Comparison of ENCODE assay signal across 22 cellular contexts in the genomic region with DNA sequence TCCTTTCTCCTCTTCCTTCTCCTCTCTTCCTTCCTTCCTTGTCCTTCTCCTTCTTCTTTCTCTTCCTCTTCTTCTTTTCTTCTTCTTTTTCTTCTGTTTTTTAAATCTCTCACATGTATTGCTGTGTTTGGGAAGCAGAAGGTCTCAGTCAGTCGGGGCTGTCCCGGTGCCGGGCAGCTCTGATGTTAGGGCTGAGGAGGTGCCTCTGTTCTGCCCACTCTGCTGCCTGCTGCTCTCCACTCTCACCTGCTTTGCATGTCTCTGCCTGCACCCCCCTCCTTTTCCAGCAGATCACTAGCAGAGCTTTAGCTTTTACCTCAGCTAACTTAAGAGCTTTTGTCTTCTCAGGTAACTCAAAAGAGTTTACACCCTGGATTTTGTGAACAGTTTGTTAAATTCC.
"Had no signal": no experiment of that assay in that cellular context is flagged by ENCODE, and none has a peak within 500 bp of the region (broad histone marks: within the 10 kb centered on the region; RNA-seq: fewer than 3 reads in every experiment).

No MANE protein-coding gene starts in this region.

- H3K27me3 Mint-ChIP-seq: activated T-helper 17 cell treated with anti-CD3 and anti-CD28 coated beads, Interleukin-2, amount 50 U/mL, for 72 hours; T-cell had no signal

- H3K36me3 Mint-ChIP-seq: T-cell had no signal

- H3K27ac Mint-ChIP-seq: activated T-helper 17 cell treated with anti-CD3 and anti-CD28 coated beads, Interleukin-2, amount 50 U/mL, for 72 hours; T-cell had no signal

- ATAC-seq: activated T-helper 17 cell treated with anti-CD3 and anti-CD28 coated beads, Interleukin-2, amount 50 U/mL, for 72 hours; body of pancreas; Panc1; Right ventricle myocardium inferior; T-cell had no signal

- H3K9me3 Mint-ChIP-seq: activated T-helper 17 cell treated with anti-CD3 and anti-CD28 coated beads, Interleukin-2, amount 50 U/mL, for 72 hours had no signal

- H3K4me1 Mint-ChIP-seq: activated T-helper 17 cell treated with anti-CD3 and anti-CD28 coated beads, Interleukin-2, amount 50 U/mL, for 72 hours had no signal

- DNase-seq: activated CD4-positive, CD25-positive, alpha-beta regulatory T cell; activated gamma-delta T cell; activated T-cell treated with anti-CD3 and anti-CD28 coated beads for 4 hours; activated T-cell treated with anti-CD3 and anti-CD28 coated beads, Interleukin-2, amount 50 U/mL, for 48 hours; amniotic stem cell; body of pancreas; NCI-H1092; NCI-H1417; NCI-H1930; NCI-H2107; NCI-H2171 treated with DMSO at 0.1 percent for 48 hours; NCI-H345; NCI-H510A; NCI-H526 treated with DMSO at 0.1 percent for 48 hours; NCI-H82; OCI-M1; RPMI8226; T-cell; T-helper 2 cell had no signal

- H3K4me3 Mint-ChIP-seq: activated T-helper 17 cell treated with anti-CD3 and anti-CD28 coated beads, Interleukin-2, amount 50 U/mL, for 72 hours; T-cell had no signal
